In genomic region chr7:77752016-77752415, GRCh38 we compare ENCODE assay signal across 3 cellular contexts.
TF ChIP-seq lines count a peak whose summit lies in the region.

No MANE protein-coding gene starts in this region.

TF ChIP-seq in SK-N-SH, 30 proteins besides CTCF, POLR2A, EP300 and RAD21:
- TF ChIP-seq GATA2 (CRISPR knock-in tag; IDR thresholded peaks at IDR 0.05) (peak; percentile 39; the same call in 1 of the 2 replicates), SMC3 (IDR thresholded peaks at IDR 0.05; ENCODE audit: low read depth, low read length) (no peak)

TF ChIP-seq in SK-N-SH treated with all-trans-retinoic acid at 6 μM for 48 hours, 23 proteins besides CTCF, POLR2A, EP300 and RAD21:
- TF ChIP-seq RARB (CRISPR knock-in tag; IDR thresholded peaks at IDR 0.05) (no peak), ZNF70 (CRISPR knock-in tag; IDR thresholded peaks at IDR 0.05) (no peak), POU6F1 (CRISPR knock-in tag; IDR thresholded peaks at IDR 0.05; ENCODE audit: borderline replicate concordance, low read depth) (no peak), ESRRG (CRISPR knock-in tag; IDR thresholded peaks at IDR 0.05) (no peak), ZFP3 (CRISPR knock-in tag; IDR thresholded peaks at IDR 0.05) (no peak), ZC3H10 (CRISPR knock-in tag; IDR thresholded peaks at IDR 0.05) (no peak), BACH2 (CRISPR knock-in tag; IDR thresholded peaks at IDR 0.05; ENCODE audit: borderline replicate concordance) (no peak), OSR1 (CRISPR knock-in tag; IDR thresholded peaks at IDR 0.05) (no peak), SNAI2 (CRISPR knock-in tag; IDR thresholded peaks at IDR 0.05) (no peak), ISL1 (CRISPR knock-in tag; IDR thresholded peaks at IDR 0.05) (no peak), ZFP30 (CRISPR knock-in tag; IDR thresholded peaks at IDR 0.05) (no peak), TOX (CRISPR knock-in tag; IDR thresholded peaks at IDR 0.05; ENCODE audit: borderline replicate concordance) (no peak), TCF4 (CRISPR knock-in tag; IDR thresholded peaks at IDR 0.05; ENCODE audit: borderline replicate concordance) (no peak), CSDC2 (CRISPR knock-in tag; IDR thresholded peaks at IDR 0.05) (no peak), CSRNP3 (CRISPR knock-in tag; IDR thresholded peaks at IDR 0.05) (no peak), PATZ1 (CRISPR knock-in tag; IDR thresholded peaks at IDR 0.05; ENCODE audit: borderline replicate concordance) (no peak)

TF ChIP-seq in K562, 482 proteins besides CTCF, POLR2A, EP300 and RAD21 (continues in another document):
- TF ChIP-seq TAF15 (IDR thresholded peaks at IDR 0.05; ENCODE audit: low read depth, low read length) (no peak), TEAD4 (IDR thresholded peaks at IDR 0.05; ENCODE audit: low read length) (no peak), TEAD4 (CRISPR knock-in tag; IDR thresholded peaks at IDR 0.05; ENCODE audit: borderline replicate concordance) (no peak), NONO (IDR thresholded peaks at IDR 0.05; ENCODE audit: low read depth in 2 of 2, low read length in 1 of 2) (no peak), ZBTB11 (CRISPR knock-in tag; IDR thresholded peaks at IDR 0.05) (0 out of 6 replicates have a peak, but pooled peaks of 1 of the 3 experiments have one; percentile 30), GTF3C2 (IDR thresholded peaks at IDR 0.05; ENCODE audit: borderline replicate concordance, extremely low read depth, insufficient read length) (no peak), FOXA1 (IDR thresholded peaks at IDR 0.05; ENCODE audit: borderline replicate concordance) (no peak), ZBTB1 (CRISPR knock-in tag; IDR thresholded peaks at IDR 0.05; ENCODE audit: borderline replicate concordance, low read depth) (no peak), HOMEZ (CRISPR knock-in tag; IDR thresholded peaks at IDR 0.05) (no peak), KLF16 (IDR thresholded peaks at IDR 0.05) (peak; percentile 84), E2F3 (CRISPR knock-in tag; IDR thresholded peaks at IDR 0.05) (no peak), CBFB (CRISPR knock-in tag; IDR thresholded peaks at IDR 0.05) (no peak), ZNF134 (CRISPR knock-in tag; conservative IDR thresholded peaks at IDR 0.05) (no peak), FOXP1 (CRISPR knock-in tag; IDR thresholded peaks at IDR 0.05) (no peak), CC2D1A (IDR thresholded peaks at IDR 0.05) (no peak), CEBPB (tag; IDR thresholded peaks at IDR 0.05) (peak; percentile 64), NFXL1 (CRISPR knock-in tag; IDR thresholded peaks at IDR 0.05) (no peak), CREB5 (CRISPR knock-in tag; IDR thresholded peaks at IDR 0.05) (no peak), NR2C2 (CRISPR knock-in tag; IDR thresholded peaks at IDR 0.05) (no peak), NR2C2 (tag; IDR thresholded peaks at IDR 0.05) (peak; percentile 49; the same call in 1 of the 2 replicates), CCNT2 (IDR thresholded peaks at IDR 0.05; ENCODE audit: borderline replicate concordance, extremely low read depth, insufficient read length, low read depth, low read length) (peak; percentile 35), MLX (CRISPR knock-in tag; conservative IDR thresholded peaks at IDR 0.05) (no peak), RCOR1 (IDR thresholded peaks at IDR 0.05; ENCODE audit: borderline replicate concordance in 1 of 2, low read depth in 2 of 2, low read length in 2 of 2) (no peak), NBN (IDR thresholded peaks at IDR 0.05; ENCODE audit: low read depth) (no peak), GATA2 (CRISPR knock-in tag; IDR thresholded peaks at IDR 0.05) (peak; percentile 83), ZNF589 (CRISPR knock-in tag; IDR thresholded peaks at IDR 0.05; ENCODE audit: low read depth) (0 out of 2 replicates have a peak, but pooled peaks have one; percentile 26), THRA (IDR thresholded peaks at IDR 0.05) (no peak), GABPB2 (CRISPR knock-in tag; conservative IDR thresholded peaks at IDR 0.05) (no peak), TCFL5 (CRISPR knock-in tag; conservative IDR thresholded peaks at IDR 0.05) (no peak), TCF7L2 (IDR thresholded peaks at IDR 0.05; ENCODE audit: low read depth, low read length) (no peak), E2F6 (IDR thresholded peaks at IDR 0.05; ENCODE audit: borderline replicate concordance in 1 of 2, extremely low read depth in 1 of 2, insufficient read depth in 1 of 2, insufficient read length in 1 of 2, low read depth in 1 of 2, low read length in 1 of 2, poor library complexity in 1 of 2, severe bottlenecking in 1 of 2) (no peak), BCOR (IDR thresholded peaks at IDR 0.05) (no peak), ZNF76 (CRISPR knock-in tag; IDR thresholded peaks at IDR 0.05; ENCODE audit: borderline replicate concordance) (no peak), ARID1B (IDR thresholded peaks at IDR 0.05) (no peak; the same call in 1 of the 2 replicates), FOSL1 (tag; conservative IDR thresholded peaks at IDR 0.05) (peak; percentile 51; the same call in 1 of the 2 replicates), E2F1 (CRISPR knock-in tag; IDR thresholded peaks at IDR 0.05) (no peak), ZNF639 (CRISPR knock-in tag; conservative IDR thresholded peaks at IDR 0.05 in 1 of 2, IDR thresholded peaks at IDR 0.05 in 1 of 2) (no peak), ZNF436 (CRISPR knock-in tag; IDR thresholded peaks at IDR 0.05) (no peak), ELK3 (CRISPR knock-in tag; IDR thresholded peaks at IDR 0.05) (no peak), ATF7 (IDR thresholded peaks at IDR 0.05) (peak; percentile 42; the same call in 1 of the 2 replicates), GATAD2A (IDR thresholded peaks at IDR 0.05) (0 out of 2 replicates have a peak, but pooled peaks have one; percentile 31), ZFP36 (IDR thresholded peaks at IDR 0.05; ENCODE audit: low read depth, low read length, partially characterized antibody) (no peak), PURB (CRISPR knock-in tag; IDR thresholded peaks at IDR 0.05; ENCODE audit: low read depth) (no peak), ZNF12 (CRISPR knock-in tag; IDR thresholded peaks at IDR 0.05) (no peak), MCM2 (IDR thresholded peaks at IDR 0.05; ENCODE audit: low read depth) (no peak)
